In genomic region chr2:156293382-156293781, GRCh38 we compare ENCODE assay signal across 1 cellular context. TPM values are rescaled to one million over a fixed set of nuclear protein-coding genes. Genes with fewer than 3 reads are reported as not detected.
"Had no signal": no experiment of that assay in that cellular context is flagged by ENCODE, and none has a peak within 500 bp of the region (broad histone marks: within the 10 kb centered on the region; RNA-seq: fewer than 3 reads in every experiment).

No MANE protein-coding gene starts in this region.

RNA-seq across cellular contexts. Expression of gene NR4A2, which starts 39.1 kb away (rescaled TPM):
- total RNA-seq: HepG2 had no signal
